In the genomic region with DNA sequence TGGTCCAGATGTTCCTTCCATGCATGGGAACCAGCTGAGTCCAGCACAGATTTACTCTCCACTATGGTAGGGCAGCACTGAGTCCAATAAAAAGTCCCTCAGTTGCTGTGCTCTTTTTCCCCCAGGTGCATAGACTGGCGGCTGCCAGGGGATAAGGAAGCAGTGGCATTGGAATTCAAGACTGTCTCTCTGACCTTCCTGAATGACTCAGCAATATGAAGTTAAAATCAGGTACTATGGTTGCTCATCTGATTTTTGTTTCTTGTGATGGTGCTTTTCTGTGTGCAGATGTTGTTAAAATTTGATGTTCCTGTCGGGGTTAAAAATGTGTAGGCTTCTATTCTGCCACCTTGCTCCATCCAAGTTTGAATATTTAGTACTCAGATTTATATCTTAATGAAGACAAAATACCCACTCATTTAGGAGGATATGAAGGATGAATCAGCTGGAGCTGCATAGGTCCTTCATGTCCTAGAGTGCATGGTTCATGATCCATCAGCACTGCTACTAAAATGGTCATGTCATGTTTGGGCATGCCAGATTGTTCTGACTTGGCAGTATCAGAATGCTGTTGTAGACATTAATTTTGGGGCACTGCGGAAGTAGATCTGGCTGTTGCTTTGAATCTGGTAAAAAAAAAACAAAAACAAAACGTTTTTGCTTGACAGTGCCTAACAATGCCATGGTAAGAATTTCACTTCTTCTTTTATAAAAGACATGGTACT, we compare ENCODE assay signal across 1 cellular context.
TF ChIP-seq lines count a peak whose summit lies in the region.

No MANE protein-coding gene starts in this region.

TF ChIP-seq in HepG2, 621 proteins besides CTCF, POLR2A, EP300 and RAD21 (continued from another document):
- TF ChIP-seq, protein P1, sequence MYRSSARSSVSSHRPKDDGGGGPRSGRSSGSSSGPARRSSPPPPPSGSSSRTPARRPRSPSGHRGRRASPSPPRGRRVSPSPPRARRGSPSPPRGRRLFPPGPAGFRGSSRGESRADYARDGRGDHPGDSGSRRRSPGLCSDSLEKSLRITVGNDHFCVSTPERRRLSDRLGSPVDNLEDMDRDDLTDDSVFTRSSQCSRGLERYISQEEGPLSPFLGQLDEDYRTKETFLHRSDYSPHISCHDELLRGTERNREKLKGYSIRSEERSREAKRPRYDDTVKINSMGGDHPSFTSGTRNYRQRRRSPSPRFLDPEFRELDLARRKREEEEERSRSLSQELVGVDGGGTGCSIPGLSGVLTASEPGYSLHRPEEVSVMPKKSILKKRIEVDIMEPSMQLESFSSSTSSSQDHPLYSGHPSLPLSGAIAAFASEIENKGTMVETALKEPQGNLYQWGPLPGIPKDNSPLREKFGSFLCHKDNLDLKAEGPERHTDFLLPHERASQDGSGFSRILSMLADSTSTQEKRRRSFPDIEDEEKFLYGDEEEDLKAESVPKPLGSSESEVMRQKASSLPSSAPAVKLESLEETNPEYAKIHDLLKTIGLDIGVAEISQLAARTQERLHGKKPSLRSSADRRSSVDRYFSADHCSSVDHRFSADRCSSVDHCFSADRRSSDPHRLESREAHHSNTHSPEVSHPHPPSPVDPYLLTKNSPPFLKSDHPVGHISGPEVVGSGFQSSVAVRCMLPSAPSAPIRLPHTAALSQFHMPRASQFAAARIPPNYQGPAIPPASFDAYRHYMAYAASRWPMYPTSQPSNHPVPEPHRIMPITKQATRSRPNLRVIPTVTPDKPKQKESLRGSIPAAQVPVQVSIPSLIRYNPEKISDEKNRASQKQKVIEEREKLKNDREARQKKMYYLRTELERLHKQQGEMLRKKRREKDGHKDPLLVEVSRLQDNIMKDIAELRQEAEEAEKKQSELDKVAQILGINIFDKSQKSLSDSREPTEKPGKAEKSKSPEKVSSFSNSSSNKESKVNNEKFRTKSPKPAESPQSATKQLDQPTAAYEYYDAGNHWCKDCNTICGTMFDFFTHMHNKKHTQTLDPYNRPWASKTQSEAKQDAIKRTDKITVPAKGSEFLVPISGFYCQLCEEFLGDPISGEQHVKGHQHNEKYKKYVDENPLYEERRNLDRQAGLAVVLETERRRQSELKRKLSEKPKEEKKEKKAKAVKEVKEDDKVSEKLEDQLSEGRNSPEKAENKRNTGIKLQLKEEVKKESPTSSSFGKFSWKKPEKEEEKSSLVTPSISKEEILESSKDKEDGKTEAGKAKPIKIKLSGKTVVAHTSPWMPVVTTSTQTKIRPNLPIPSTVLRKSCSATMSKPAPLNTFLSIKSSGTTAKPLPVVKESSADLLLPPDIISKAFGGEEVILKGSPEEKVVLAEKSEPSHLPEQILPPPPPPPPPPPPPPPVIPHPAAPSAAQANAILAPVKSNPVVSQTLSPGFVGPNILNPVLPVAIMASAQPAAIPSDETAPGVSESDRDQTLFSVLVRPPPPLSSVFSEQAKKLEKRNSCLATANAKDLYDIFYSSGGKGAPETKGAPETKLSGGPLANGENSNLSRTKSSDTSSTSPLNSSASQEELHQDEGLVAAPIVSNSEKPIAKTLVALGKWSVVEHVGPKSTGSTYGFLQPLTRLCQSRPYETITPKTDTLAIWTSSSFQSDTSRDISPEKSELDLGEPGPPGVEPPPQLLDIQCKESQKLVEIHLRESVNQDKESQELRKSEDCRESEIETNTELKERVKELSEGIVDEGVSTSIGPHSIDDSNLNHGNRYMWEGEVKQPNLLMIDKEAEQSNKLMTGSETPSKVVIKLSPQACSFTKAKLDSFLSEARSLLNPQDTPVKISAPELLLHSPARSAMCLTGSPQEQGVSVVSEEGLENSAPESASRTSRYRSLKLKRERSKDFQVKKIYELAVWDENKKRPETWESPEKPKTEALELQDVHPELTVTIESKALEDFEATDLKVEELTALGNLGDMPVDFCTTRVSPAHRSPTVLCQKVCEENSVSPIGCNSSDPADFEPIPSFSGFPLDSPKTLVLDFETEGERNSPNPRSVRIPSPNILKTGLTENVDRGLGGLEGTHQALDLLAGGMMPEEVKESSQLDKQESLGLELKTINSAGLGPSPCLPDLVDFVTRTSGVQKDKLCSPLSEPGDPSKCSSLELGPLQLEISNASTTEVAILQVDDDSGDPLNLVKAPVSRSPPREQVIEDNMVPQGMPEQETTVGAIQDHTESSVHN (CRISPR knock-in tag; IDR thresholded peaks at IDR 0.05), result no peak
- TF ChIP-seq SOX13 (IDR thresholded peaks at IDR 0.05) (no peak), SOX13 (CRISPR knock-in tag; conservative IDR thresholded peaks at IDR 0.05 in 1 of 2, IDR thresholded peaks at IDR 0.05 in 1 of 2) (no peak)
